ENCODE assay signal across 1 cellular context in the genomic region with DNA sequence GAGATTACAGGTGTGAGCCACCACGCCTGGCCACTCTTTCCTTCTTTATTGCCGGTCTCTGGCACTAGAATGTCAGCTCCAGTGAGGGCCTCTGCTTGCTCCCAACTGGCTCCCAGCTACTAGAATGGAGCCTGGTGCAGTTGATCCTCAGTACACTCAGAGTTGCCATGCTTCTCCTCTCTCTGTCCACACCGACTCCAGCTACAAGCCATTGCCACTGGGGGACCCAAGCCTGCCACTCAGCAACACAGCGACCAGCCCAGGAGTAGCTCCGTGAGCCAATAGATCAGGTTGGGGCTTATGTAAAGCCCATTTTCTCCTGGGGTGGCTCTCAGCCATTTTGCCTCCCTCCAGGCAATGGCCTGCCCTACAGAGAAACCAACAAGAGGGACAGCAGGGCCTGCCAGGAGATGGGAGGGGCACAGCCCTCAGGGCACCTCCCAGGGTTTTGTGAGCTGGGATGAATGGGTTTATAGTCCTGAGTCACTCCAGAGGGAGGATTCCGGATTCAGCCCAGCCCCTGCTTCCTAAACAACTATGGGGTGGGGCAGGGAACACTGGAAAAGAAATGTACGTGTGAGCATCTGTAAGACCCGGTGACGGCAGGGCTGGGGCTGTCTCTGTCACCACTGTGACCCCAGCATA.
TF ChIP-seq lines count a peak whose summit lies in the region.

No MANE protein-coding gene starts in this region.

TF ChIP-seq in HepG2, 621 proteins besides CTCF, POLR2A, EP300 and RAD21:
- no peak for TF ChIP-seq XBP1 (CRISPR knock-in tag; IDR thresholded peaks at IDR 0.05)
- TF ChIP-seq ZKSCAN1 (IDR thresholded peaks at IDR 0.05; ENCODE audit: low read length) = no peak
- TF ChIP-seq ZSCAN31 (CRISPR knock-in tag; IDR thresholded peaks at IDR 0.05; ENCODE audit: low read depth) = no peak
- no peak for TF ChIP-seq CSRNP2 (CRISPR knock-in tag; conservative IDR thresholded peaks at IDR 0.05; ENCODE audit: low read depth)
- TF ChIP-seq, protein P1, sequence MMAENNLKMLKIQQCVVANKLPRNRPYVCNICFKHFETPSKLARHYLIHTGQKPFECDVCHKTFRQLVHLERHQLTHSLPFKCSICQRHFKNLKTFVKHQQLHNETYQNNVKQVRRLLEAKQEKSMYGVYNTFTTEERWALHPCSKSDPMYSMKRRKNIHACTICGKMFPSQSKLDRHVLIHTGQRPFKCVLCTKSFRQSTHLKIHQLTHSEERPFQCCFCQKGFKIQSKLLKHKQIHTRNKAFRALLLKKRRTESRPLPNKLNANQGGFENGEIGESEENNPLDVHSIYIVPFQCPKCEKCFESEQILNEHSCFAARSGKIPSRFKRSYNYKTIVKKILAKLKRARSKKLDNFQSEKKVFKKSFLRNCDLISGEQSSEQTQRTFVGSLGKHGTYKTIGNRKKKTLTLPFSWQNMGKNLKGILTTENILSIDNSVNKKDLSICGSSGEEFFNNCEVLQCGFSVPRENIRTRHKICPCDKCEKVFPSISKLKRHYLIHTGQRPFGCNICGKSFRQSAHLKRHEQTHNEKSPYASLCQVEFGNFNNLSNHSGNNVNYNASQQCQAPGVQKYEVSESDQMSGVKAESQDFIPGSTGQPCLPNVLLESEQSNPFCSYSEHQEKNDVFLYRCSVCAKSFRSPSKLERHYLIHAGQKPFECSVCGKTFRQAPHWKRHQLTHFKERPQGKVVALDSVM (CRISPR knock-in tag; IDR thresholded peaks at IDR 0.05) = no peak
- no peak for TF ChIP-seq ZBTB42 (CRISPR knock-in tag; IDR thresholded peaks at IDR 0.05)
- no peak for TF ChIP-seq ZNF331 (CRISPR knock-in tag; IDR thresholded peaks at IDR 0.05)
- TF ChIP-seq, protein P2, sequence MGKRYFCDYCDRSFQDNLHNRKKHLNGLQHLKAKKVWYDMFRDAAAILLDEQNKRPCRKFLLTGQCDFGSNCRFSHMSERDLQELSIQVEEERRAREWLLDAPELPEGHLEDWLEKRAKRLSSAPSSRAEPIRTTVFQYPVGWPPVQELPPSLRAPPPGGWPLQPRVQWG (CRISPR knock-in tag; IDR thresholded peaks at IDR 0.05; ENCODE audit: borderline replicate concordance, low read depth) = no peak
- TF ChIP-seq ZNF556 (CRISPR knock-in tag; IDR thresholded peaks at IDR 0.05; ENCODE audit: borderline replicate concordance) = no peak
- no peak for TF ChIP-seq FOXJ3 (CRISPR knock-in tag; IDR thresholded peaks at IDR 0.05; ENCODE audit: borderline replicate concordance)
- no peak for TF ChIP-seq ZNF660 (CRISPR knock-in tag; IDR thresholded peaks at IDR 0.05; ENCODE audit: borderline replicate concordance, low read depth)
- TF ChIP-seq ZMAT3 (CRISPR knock-in tag; conservative IDR thresholded peaks at IDR 0.05) = no peak
